18 cellular contexts compared by ENCODE assay signal in the genomic region with DNA sequence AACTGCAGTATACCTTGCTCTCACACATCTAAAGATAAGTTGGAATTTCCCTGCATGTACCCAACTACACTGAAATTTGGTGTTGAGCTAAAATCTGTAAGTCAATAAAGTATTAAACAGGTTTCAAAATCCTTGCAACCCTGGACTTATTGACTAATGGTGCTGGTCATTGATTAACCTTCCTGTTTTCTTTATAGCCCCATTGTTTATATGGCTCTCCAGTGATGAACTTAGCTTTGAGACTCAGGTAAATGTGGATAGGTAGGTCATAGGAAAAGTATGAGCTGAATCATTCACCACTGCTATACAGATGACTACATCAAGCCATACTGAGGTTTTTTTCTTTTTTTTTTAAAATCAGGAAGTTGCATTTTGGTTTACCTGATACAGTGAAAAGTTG.
DNase-seq lines count a peak whose midpoint lies in the region; ATAC-seq, FAIRE-seq and TF ChIP-seq lines count a peak whose summit lies in the region.
"Had no signal": no experiment of that assay in that cellular context is flagged by ENCODE, and none has a peak within 500 bp of the region (broad histone marks: within the 10 kb centered on the region; RNA-seq: fewer than 3 reads in every experiment).

No MANE protein-coding gene starts in this region.

- peak; percentile 79 for DNase-seq in HPDE6-E6E7 (ENCODE audit: extremely low spot score)
- DNase-seq in RWPE2 (ENCODE audit: low spot score): no peak
- peak; percentile 53 for DNase-seq in hepatocyte (ENCODE audit: low spot score)
- no peak for DNase-seq in pancreas
- DNase-seq in GM12891 (ENCODE audit: insufficient read length, low spot score): no peak
- no peak for DNase-seq in testis
- DNase-seq in suprapubic skin (ENCODE audit: low spot score in 2 of 2): no peak
- DNase-seq in SK-N-DZ (ENCODE audit: low spot score): no peak
- DNase-seq: CD4-positive, CD25-positive, alpha-beta regulatory T cell; H9; MV-4-11; NCI-H1417 treated with DMSO at 0.1 percent for 48 hours; NCI-H2029; NCI-H510A; NCI-H82; SJCRH30 had no signal

- TF ChIP-seq POLR2A in GM12891 (IDR thresholded peaks at IDR 0.05; ENCODE audit: low read depth, low read length): no peak
- TF ChIP-seq POLR2A in testis (IDR thresholded peaks at IDR 0.05): no peak
- no peak for TF ChIP-seq POLR2A in suprapubic skin (IDR thresholded peaks at IDR 0.05)

- ATAC-seq in RWPE2 (ENCODE audit: low read depth): peak; percentile 99
- peak in 3 of 4 donors; percentile 69 to 80 (median 72) for ATAC-seq in pancreas
- ATAC-seq: A549 had no signal

- no peak for TF ChIP-seq EP300 in suprapubic skin (IDR thresholded peaks at IDR 0.05)

- TF ChIP-seq CTCF in RWPE2 (IDR thresholded peaks at IDR 0.05; ENCODE audit: poor library complexity, severe bottlenecking): no peak
- TF ChIP-seq CTCF in hepatocyte (IDR thresholded peaks at IDR 0.05; ENCODE audit: poor library complexity): no peak
- TF ChIP-seq CTCF in pancreas (IDR thresholded peaks at IDR 0.05): no peak
- no peak for TF ChIP-seq CTCF in testis (IDR thresholded peaks at IDR 0.05)
- TF ChIP-seq CTCF in suprapubic skin (IDR thresholded peaks at IDR 0.05): no peak

- FAIRE-seq in pancreas (lab: Jason Lieb, UNC) (no peak), GM12891 (lab: Jason Lieb, UNC) (no peak)
- FAIRE-seq: A549, D721Med had no signal

- H3K4me3 ChIP-seq in RWPE2 (ENCODE audit: severe bottlenecking) (no peak overlapping the region), hepatocyte (no peak overlapping the region), pancreas (no peak overlapping the region), testis (no peak overlapping the region), suprapubic skin (no peak overlapping the region)
- H3K4me3 ChIP-seq: A549, SJCRH30 had no signal

- peak overlapping the region; percentile 50 for H3K27ac ChIP-seq in RWPE2 (ENCODE audit: poor library complexity, severe bottlenecking)
- peak overlapping the region; percentile 76 for H3K27ac ChIP-seq in hepatocyte
- peak overlapping the region in 2 of 4 donors; percentile 6 to 17 for H3K27ac ChIP-seq in pancreas
- no peak overlapping the region for H3K27ac ChIP-seq in testis
- no peak overlapping the region for H3K27ac ChIP-seq in suprapubic skin
- H3K27ac ChIP-seq: A549, SJCRH30 had no signal

- no peaks in the 10 kb centered on the region for H3K9me2 ChIP-seq in hepatocyte (replicated peaks; ENCODE audit: insufficient read depth)

- H3K27me3 ChIP-seq in RWPE2 (ENCODE audit: insufficient read depth, poor library complexity, severe bottlenecking) (no peaks in the 10 kb centered on the region), hepatocyte (no peaks in the 10 kb centered on the region), pancreas (no peaks in the 10 kb centered on the region), testis (no peaks in the 10 kb centered on the region), suprapubic skin (no peaks in the 10 kb centered on the region)
- H3K27me3 ChIP-seq: SJCRH30 had no signal

- intact Hi-C loops in pancreas (cut with DNase I) (no loop called here), testis (cut with DNase I; ENCODE audit: low total_unique reads) (no loop called here)

- H4K20me1 ChIP-seq in hepatocyte (ENCODE audit: insufficient read depth, poor library complexity, severe bottlenecking): no peaks in the 10 kb centered on the region

- H3K4me2 ChIP-seq in hepatocyte: no peak overlapping the region
- H3K4me2 ChIP-seq: A549 had no signal

- H3K9me3 ChIP-seq in RWPE2 (ENCODE audit: severe bottlenecking) (no peaks in the 10 kb centered on the region), hepatocyte (ENCODE audit: low read depth) (no peaks in the 10 kb centered on the region), pancreas (no peaks in the 10 kb centered on the region), testis (no peaks in the 10 kb centered on the region), suprapubic skin (no peaks in the 10 kb centered on the region)
- H3K9me3 ChIP-seq: A549, SJCRH30 had no signal

- H3K4me1 ChIP-seq in RWPE2 (ENCODE audit: insufficient read depth, poor library complexity, severe bottlenecking): peaks cover 8% of the 10 kb centered on the region
- H3K4me1 ChIP-seq in hepatocyte (ENCODE audit: insufficient read depth): no peaks in the 10 kb centered on the region
- no peaks in the 10 kb centered on the region for H3K4me1 ChIP-seq in pancreas
- H3K4me1 ChIP-seq in testis: no peaks in the 10 kb centered on the region
- no peaks in the 10 kb centered on the region for H3K4me1 ChIP-seq in suprapubic skin

- H3K79me2 ChIP-seq in hepatocyte: no peaks in the 10 kb centered on the region

- H2AFZ ChIP-seq in hepatocyte: no peak overlapping the region

- H3K36me3 ChIP-seq in RWPE2 (ENCODE audit: low read depth): no peaks in the 10 kb centered on the region
- H3K36me3 ChIP-seq in hepatocyte (replicated peaks; ENCODE audit: insufficient read depth, low read depth): no peaks in the 10 kb centered on the region
- H3K36me3 ChIP-seq in pancreas: no peaks in the 10 kb centered on the region
- no peaks in the 10 kb centered on the region for H3K36me3 ChIP-seq in testis (ENCODE audit: low read depth, missing control alignments)
- H3K36me3 ChIP-seq in suprapubic skin: no peaks in the 10 kb centered on the region
- H3K36me3 ChIP-seq: SJCRH30 had no signal

TF ChIP-seq in GM12891, 5 proteins besides CTCF, POLR2A, EP300 and RAD21:
- TF ChIP-seq POU2F2 (IDR thresholded peaks at IDR 0.05; ENCODE audit: low read depth, low read length) (no peak), TAF1 (IDR thresholded peaks at IDR 0.05; ENCODE audit: low read depth, low read length) (no peak), SPI1 (IDR thresholded peaks at IDR 0.05; ENCODE audit: low read depth, low read length) (no peak), POLR2AphosphoS5 (IDR thresholded peaks at IDR 0.05; ENCODE audit: low read depth, low read length) (no peak), PAX5 (IDR thresholded peaks at IDR 0.05; ENCODE audit: insufficient read depth, low read length, severe bottlenecking) (no peak)

Comparison
In these comparisons a context has a peak if more than half of its experiments do, and no peak if none do; other contexts are left out.
1. DNase-seq: peak in HPDE6-E6E7 (single experiment) and hepatocyte (single experiment); none in RWPE2 (single experiment), pancreas (0 of 6), GM12891 (single experiment), testis (single experiment), suprapubic skin (0 of 2) and SK-N-DZ (single experiment).
2. H3K27ac ChIP-seq: peak in RWPE2 (single experiment) and hepatocyte (single experiment); none in testis (0 of 2) and suprapubic skin (single experiment).